In the genomic region with DNA sequence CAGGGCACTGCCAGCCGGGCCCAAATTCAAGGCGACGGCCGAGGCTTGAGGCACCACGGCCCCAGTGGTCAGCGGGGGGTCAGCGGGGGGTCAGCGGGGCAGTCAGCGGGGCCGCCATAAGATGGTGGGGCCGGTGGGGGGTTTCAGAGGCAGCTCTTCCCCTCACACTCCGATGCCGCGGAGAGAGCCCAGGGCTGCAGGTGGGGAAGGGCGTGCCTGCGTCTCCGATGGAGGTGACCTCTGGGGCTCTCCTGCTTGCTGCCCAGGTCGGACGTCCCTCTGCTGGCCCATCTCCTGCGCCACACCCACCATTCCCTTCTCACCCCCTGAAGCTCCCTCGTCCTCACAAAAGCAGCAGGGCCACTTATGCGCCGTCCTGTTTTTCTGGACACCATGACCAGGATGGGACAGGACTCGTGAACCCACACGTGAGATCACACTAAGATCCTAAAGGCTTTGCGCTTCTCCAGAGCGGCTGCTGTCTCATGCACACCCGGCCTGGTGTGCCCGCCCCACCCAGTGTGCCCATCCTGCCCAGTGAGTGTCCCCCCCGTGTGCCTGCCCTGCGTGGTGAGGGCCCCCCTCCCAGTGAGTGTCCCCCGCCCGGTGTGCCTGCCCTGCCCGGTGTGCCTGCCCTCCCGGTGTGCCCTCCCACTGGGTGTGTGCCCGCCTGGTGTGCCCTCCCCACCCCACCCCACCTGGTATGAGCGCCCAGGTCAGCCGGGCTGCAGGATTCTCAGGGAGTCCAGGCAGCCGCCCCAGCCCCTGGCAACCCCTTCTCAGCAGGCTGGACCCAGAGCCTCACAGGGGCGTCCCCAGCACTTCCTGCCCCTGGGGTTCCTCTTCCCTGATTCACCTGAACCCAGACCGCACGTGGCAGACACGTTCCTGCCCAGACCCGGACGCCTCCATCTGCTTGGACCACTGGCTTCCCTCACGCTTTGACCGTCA, we compare ENCODE assay signal across 16 cellular contexts. TPM values are rescaled to one million over a fixed set of nuclear protein-coding genes. Genes with fewer than 3 reads are reported as not detected.
DNase-seq lines count a peak whose midpoint lies in the region; ATAC-seq, FAIRE-seq and TF ChIP-seq lines count a peak whose summit lies in the region.
"Had no signal": no experiment of that assay in that cellular context is flagged by ENCODE, and none has a peak within 500 bp of the region (broad histone marks: within the 10 kb centered on the region; RNA-seq: fewer than 3 reads in every experiment).

No MANE protein-coding gene starts in this region.

- H3K14ac ChIP-seq in neuronal stem cell (ENCODE audit: low read length), result peak overlapping the region; percentile 77

- no peak overlapping the region for H4K91ac ChIP-seq in neuronal stem cell (ENCODE audit: low read depth, low read length, poor library complexity)

- TF ChIP-seq CTCF in A549 (IDR thresholded peaks at IDR 0.05), result no peak
- no peak for TF ChIP-seq CTCF in endothelial cell (IDR thresholded peaks at IDR 0.05; ENCODE audit: unreplicated experiment)
- TF ChIP-seq CTCF in prostate gland (IDR thresholded peaks at IDR 0.05), result no peak

- H3K4me3 Mint-ChIP-seq in endothelial cell (ENCODE audit: unreplicated experiment), result no peak overlapping the region
- H3K4me3 Mint-ChIP-seq: activated CD4-positive, alpha-beta T cell treated with anti-CD3 and anti-CD28 coated beads for 36 hours had no signal

- H3K36me3 Mint-ChIP-seq in endothelial cell (ENCODE audit: low read depth, unreplicated experiment), result no peaks in the 10 kb centered on the region

- ATAC-seq in A549 (no peak), HG02870 (IDR thresholded peaks at IDR 0.05; ENCODE audit: unreplicated experiment) (no peak)
- ATAC-seq: activated CD4-positive, alpha-beta T cell treated with anti-CD3 and anti-CD28 coated beads for 36 hours; activated T-cell treated with anti-CD3 and anti-CD28 coated beads, Interleukin-2, amount 50 U/mL, for 72 hours; naive thymus-derived CD4-positive, alpha-beta T cell had no signal

- peak overlapping the region; percentile 61 for H3K18ac ChIP-seq in neuronal stem cell (ENCODE audit: low read length)

- POLR2A ChIA-PET in A549 (lab: Yijun Ruan, JAX), result no interaction called here

- FAIRE-seq in A549 (lab: Jason Lieb, UNC), result no peak
- FAIRE-seq: endometrium had no signal

- H3K9me3 ChIP-seq in A549 (no peaks in the 10 kb centered on the region), BLaER1 (no peaks in the 10 kb centered on the region), neuronal stem cell (replicated peaks in 1 of 2; ENCODE audit: control insufficient read depth in 2 of 2, insufficient read depth in 1 of 2, low read depth in 1 of 2, low read length in 2 of 2) (no peaks in the 10 kb centered on the region), SJCRH30 (replicated peaks) (no peaks in the 10 kb centered on the region), prostate gland (no peaks in the 10 kb centered on the region)
- H3K9me3 ChIP-seq: BE2C had no signal

- H3K9me3 Mint-ChIP-seq in endothelial cell (ENCODE audit: unreplicated experiment), result no peaks in the 10 kb centered on the region
- H3K9me3 Mint-ChIP-seq: activated T-cell treated with anti-CD3 and anti-CD28 coated beads, Interleukin-2, amount 50 U/mL, for 72 hours; naive thymus-derived CD4-positive, alpha-beta T cell had no signal

- H2AK5ac ChIP-seq in neuronal stem cell (ENCODE audit: low read depth, low read length), result peak overlapping the region; percentile 84

- CTCF ChIA-PET in A549 (lab: Yijun Ruan, JAX), result no interaction called here

- H3K4me3 ChIP-seq in A549 (no peak overlapping the region), BLaER1 (peak overlapping the region; percentile 56), neuronal stem cell (ENCODE audit: low read length in 2 of 2) (no peak overlapping the region), SJCRH30 (no peak overlapping the region), prostate gland (no peak overlapping the region)
- H3K4me3 ChIP-seq: lung had no signal

- peak overlapping the region; percentile 82; the same call in 1 of the 2 replicates for H3K9ac ChIP-seq in BLaER1
- no peak overlapping the region for H3K9ac ChIP-seq in neuronal stem cell (ENCODE audit: low read depth, low read length, poor library complexity)

- H3K27ac ChIP-seq in A549 (peak overlapping the region; percentile 49 to 89; a peak in 4 of 6 replicates), BLaER1 (peak overlapping the region; percentile 94), neuronal stem cell (replicated peaks; ENCODE audit: low read length) (no peak overlapping the region), SJCRH30 (no peak overlapping the region), prostate gland (no peak overlapping the region)

- H3K79me1 ChIP-seq in neuronal stem cell (ENCODE audit: low read depth, low read length), result no peaks in the 10 kb centered on the region

- DNase-seq in A549 (ENCODE audit: low read depth in 1 of 2, low spot score in 1 of 2) (no peak), endothelial cell (ENCODE audit: low spot score) (no peak), neuronal stem cell (ENCODE audit: low spot score) (no peak), SJCRH30 (no peak), prostate gland (ENCODE audit: low spot score) (no peak)
- DNase-seq: activated CD4-positive, alpha-beta T cell treated with anti-CD3 and anti-CD28 coated beads for 36 hours; activated T-cell treated with anti-CD3 and anti-CD28 coated beads, Interleukin-2, amount 50 U/mL, for 72 hours; BE2C; cerebellar nuclear complex; MV-4-11; naive thymus-derived CD4-positive, alpha-beta T cell; stimulated activated CD4-positive, alpha-beta T cell treated with anti-CD3 and anti-CD28 coated beads, Interleukin-1b, Interleukin-23, amount 100 ng/mL, for 48 hours had no signal

- H2AFZ ChIP-seq in neuronal stem cell (ENCODE audit: low read length), result no peak overlapping the region

- H2BK5ac ChIP-seq in neuronal stem cell (ENCODE audit: low read length), result peak overlapping the region; percentile 59

- no peak overlapping the region for H4K8ac ChIP-seq in neuronal stem cell (ENCODE audit: low read depth, low read length)

- H3K36me3 ChIP-seq in BLaER1, result no peaks in the 10 kb centered on the region
- no peaks in the 10 kb centered on the region for H3K36me3 ChIP-seq in neuronal stem cell (replicated peaks in 1 of 2; ENCODE audit: control insufficient read depth in 2 of 2, insufficient read depth in 2 of 2, low read length in 2 of 2)
- H3K36me3 ChIP-seq in SJCRH30, result no peaks in the 10 kb centered on the region
- H3K36me3 ChIP-seq in prostate gland, result no peaks in the 10 kb centered on the region
- H3K36me3 ChIP-seq: BE2C had no signal

- H3K4me1 Mint-ChIP-seq in endothelial cell (ENCODE audit: unreplicated experiment), result peaks cover 4% of the 10 kb centered on the region

- no peak for TF ChIP-seq POLR2A in A549 (IDR thresholded peaks at IDR 0.05; ENCODE audit: low read length)
- TF ChIP-seq POLR2A in prostate gland (IDR thresholded peaks at IDR 0.05), result no peak

- H2BK120ac ChIP-seq in neuronal stem cell (ENCODE audit: low read depth, low read length), result peak overlapping the region; percentile 37

- H2BK12ac ChIP-seq in neuronal stem cell (ENCODE audit: low read length), result no peak overlapping the region

- no peak overlapping the region for H3K4ac ChIP-seq in neuronal stem cell (ENCODE audit: low read length)

- WGBS in A549 (ENCODE audit: missing lambda C conversion rate), result 91% methylated on average over 29 of the region's 47 CpGs
- WGBS in neuronal stem cell (ENCODE audit: extremely low coverage in 2 of 2, insufficient read length in 2 of 2, insufficient replicate concordance in 1 of 2), 2 donors, result no CpG with 5 or more reads among the region's 47 CpGs
- 88% methylated on average over 46 of the region's 47 CpGs for WGBS in prostate gland

- TF ChIP-seq RAD21 in A549 (conservative IDR thresholded peaks at IDR 0.05 in 1 of 2, IDR thresholded peaks at IDR 0.05 in 1 of 2), result no peak

- H4K20me1 ChIP-seq in BLaER1, result peaks cover 14% of the 10 kb centered on the region; the same call in 1 of the 2 replicates

- peak overlapping the region; percentile 81 for H3K27ac Mint-ChIP-seq in endothelial cell (ENCODE audit: unreplicated experiment)
- H3K27ac Mint-ChIP-seq: activated CD4-positive, alpha-beta T cell treated with anti-CD3 and anti-CD28 coated beads for 36 hours; activated T-cell treated with anti-CD3 and anti-CD28 coated beads, Interleukin-2, amount 50 U/mL, for 72 hours had no signal

- no peak for TF ChIP-seq EP300 in A549 (IDR thresholded peaks at IDR 0.05)

- H3K27me3 ChIP-seq in BLaER1 (peaks cover 40% of the 10 kb centered on the region), neuronal stem cell (ENCODE audit: control insufficient read depth in 3 of 3, insufficient read depth in 3 of 3, low read depth in 1 of 3, low read length in 3 of 3) (no peaks in the 10 kb centered on the region), SJCRH30 (peaks cover 12% of the 10 kb centered on the region; the same call in 1 of the 2 replicates), prostate gland (replicated peaks; ENCODE audit: insufficient read depth) (no peaks in the 10 kb centered on the region)
- H3K27me3 ChIP-seq: BE2C had no signal

- intact Hi-C loops in prostate gland (cut with DNase I), result no loop called here

- H3K4me1 ChIP-seq in A549 (peaks cover 61% of the 10 kb centered on the region), BLaER1 (peaks cover 89% of the 10 kb centered on the region), neuronal stem cell (ENCODE audit: control insufficient read depth in 2 of 2, insufficient read depth in 1 of 2, low read depth in 1 of 2, low read length in 2 of 2) (peaks cover 11 to 19% of the 10 kb centered on the region in 2 donors), SJCRH30 (peaks cover 63% of the 10 kb centered on the region), prostate gland (replicated peaks) (no peaks in the 10 kb centered on the region)

- peak overlapping the region; percentile 37 for H3K23ac ChIP-seq in neuronal stem cell (ENCODE audit: low read depth, low read length, poor library complexity)

- peak overlapping the region; percentile 82 for H2BK15ac ChIP-seq in neuronal stem cell (ENCODE audit: low read length)

- H3K27me3 Mint-ChIP-seq in endothelial cell (ENCODE audit: unreplicated experiment), result peaks cover 12% of the 10 kb centered on the region

- peak overlapping the region; percentile 54; the same call in 2 of the 3 replicates for H3K4me2 ChIP-seq in A549
- peak overlapping the region; percentile 99 for H3K4me2 ChIP-seq in BLaER1
- H3K4me2 ChIP-seq in neuronal stem cell (ENCODE audit: insufficient read depth, low read length, poor library complexity, severe bottlenecking), result no peak overlapping the region

TF ChIP-seq in A549, 52 proteins besides CTCF, POLR2A, EP300 and RAD21 (continues in another document):
- no peak for TF ChIP-seq NR3C1 (IDR thresholded peaks at IDR 0.05)

RNA-seq across cellular contexts. Expression of a gene that starts 48.7 kb away (rescaled TPM):
- polyA plus RNA-seq in A549 (2011; rRNA removed), result 1.2 and 1.8 TPM in 2 replicates
- 4.3 and 5.6 TPM in 2 replicates for polyA plus RNA-seq in A549 (2012; cell fraction: cytosol; rRNA removed)
- polyA plus RNA-seq in A549 (2012; cell fraction: nucleus; rRNA removed), result 17.3 and 32.0 TPM in 2 replicates
- polyA plus RNA-seq in A549 (2017; fragmentation: RNase III; extraction: RNeasy Plus Mini Kit Qiagen cat#74134 plus additional on column Dnase treatment), result 4.2 to 5.3 TPM (median 4.4 TPM) in 3 replicates
- polyA minus RNA-seq in A549 (2011; rRNA and poly(A)+ RNA removed), result 2.8 and 5.3 TPM in 2 replicates
- 1.8 TPM for total RNA-seq in endothelial cell (ENCODE audit: unreplicated experiment)
- polyA plus RNA-seq in neuronal stem cell (2013, experiment 1 of 2), result 11.1 TPM
- polyA plus RNA-seq in neuronal stem cell (2013, experiment 2 of 2), result 11.1 TPM
- not detected in 2 replicates for total RNA-seq in SJCRH30 (2014; rRNA removed; shearing (Covaris generic))
- 10 to 100 TPM in 1 of 2 donors, 1 to 10 TPM in 1; 2.9 to 22.1 TPM for total RNA-seq in prostate gland
- polyA plus RNA-seq: naive thymus-derived CD4-positive, alpha-beta T cell had no signal

Comparison
In these comparisons a context has a peak if more than half of its experiments do, and no peak if none do; other contexts are left out.
1. H3K27ac ChIP-seq: peak in A549 (2 of 2) and BLaER1 (single experiment); none in neuronal stem cell (single experiment), SJCRH30 (single experiment) and prostate gland (0 of 2).